ENCODE assay signal across 28 cellular contexts in the genomic region with DNA sequence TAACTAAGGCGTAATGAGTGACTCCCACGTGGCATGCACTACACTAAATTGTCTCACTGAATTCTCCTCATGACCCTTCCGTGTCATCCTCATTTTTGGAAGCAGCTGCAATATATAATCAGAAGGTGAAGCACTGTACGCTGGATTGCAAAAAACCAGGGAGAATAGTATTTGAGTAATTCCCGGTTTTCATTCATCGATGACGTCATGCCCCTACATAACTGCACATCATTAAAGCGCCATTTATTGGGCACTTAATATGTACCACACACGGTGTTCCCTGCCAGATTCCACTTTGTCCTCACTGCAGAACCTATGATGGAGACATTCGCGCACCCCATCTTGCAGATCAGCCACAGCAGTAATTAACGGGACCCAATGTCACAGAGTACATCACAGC.
"Had no signal": no experiment of that assay in that cellular context is flagged by ENCODE, and none has a peak within 500 bp of the region (broad histone marks: within the 10 kb centered on the region; RNA-seq: fewer than 3 reads in every experiment).

No MANE protein-coding gene starts in this region.

- H3K27me3 ChIP-seq: heart right ventricle, hepatocyte, neutrophil, right atrium auricular region, stomach, testis, thyroid gland, transverse colon, upper lobe of left lung, vagina had no signal

- H3K27me3 Mint-ChIP-seq: naive thymus-derived CD8-positive, alpha-beta T cell had no signal

- H3K9me3 Mint-ChIP-seq: naive thymus-derived CD8-positive, alpha-beta T cell; nephron; neural crest cell had no signal

- H3K4me1 Mint-ChIP-seq: neural crest cell had no signal

- H3K4me2 ChIP-seq: hepatocyte had no signal

- ATAC-seq: heart right ventricle; mucosa of descending colon; naive thymus-derived CD8-positive, alpha-beta T cell; sciatic nerve had no signal

- H3K36me3 ChIP-seq: neutrophil had no signal

- DNase-seq: heart right ventricle; islet precursor cell; left ventricle myocardium inferior; mesendoderm; midbrain; mucosa of descending colon; naive thymus-derived CD8-positive, alpha-beta T cell; occipital lobe; stimulated activated CD4-positive, alpha-beta T cell treated with anti-CD3 and anti-CD28 coated beads, Interleukin-12 subunit alpha, Interleukin-12 subunit beta, amount 100 ng/mL, for 4 hours; stimulated activated CD4-positive, alpha-beta T cell treated with anti-CD3 and anti-CD28 coated beads, Interleukin-15, amount 100 ng/mL, for 24 hours; stimulated activated CD4-positive, alpha-beta T cell treated with anti-CD3 and anti-CD28 coated beads, Interleukin-2, amount 100 ng/mL, for 24 hours; stimulated activated CD4-positive, alpha-beta T cell treated with anti-CD3 and anti-CD28 coated beads, Interleukin-4, amount 100 ng/mL, for 1 hour; stimulated activated naive CD4-positive, alpha-beta T cell; stomach; testis; thyroid gland; transverse colon; upper lobe of left lung had no signal

- H3K4me3 Mint-ChIP-seq: naive thymus-derived CD8-positive, alpha-beta T cell; nephron; neural crest cell had no signal

- H3K27ac ChIP-seq: heart right ventricle, hepatocyte, left ventricle myocardium inferior, neutrophil, parathyroid adenoma, right atrium auricular region, skin epidermis, stomach, testis, thyroid gland, transverse colon, upper lobe of left lung, vagina had no signal

- H3K79me2 ChIP-seq: parathyroid adenoma had no signal

- H3K4me1 ChIP-seq: parathyroid adenoma, testis, transverse colon, upper lobe of left lung had no signal

- H3K9ac ChIP-seq: parathyroid adenoma had no signal

- H3K4me3 ChIP-seq: heart right ventricle, hepatocyte, left ventricle myocardium inferior, lung, mucosa of descending colon, right atrium auricular region, skin epidermis, stomach, testis, thyroid gland, transverse colon, upper lobe of left lung, vagina had no signal

- H3K9me3 ChIP-seq: heart right ventricle, left ventricle myocardium inferior, mucosa of descending colon, neutrophil, right atrium auricular region, stomach, testis, thyroid gland, transverse colon, upper lobe of left lung, vagina had no signal

- H2AFZ ChIP-seq: hepatocyte, parathyroid adenoma had no signal

- H3K27ac Mint-ChIP-seq: nephron had no signal
